ENCODE assay signal across 27 cellular contexts in genomic region chr12:12209043-12209442, GRCh38.
"Had no signal": no experiment of that assay in that cellular context is flagged by ENCODE, and none has a peak within 500 bp of the region (broad histone marks: within the 10 kb centered on the region; RNA-seq: fewer than 3 reads in every experiment).

No MANE protein-coding gene starts in this region.

- H3K9me3 Mint-ChIP-seq: activated naive CD4-positive, alpha-beta T cell treated with anti-CD3 and anti-CD28 coated beads, Interleukin-2, amount 50 U/mL, for 24 hours; T-helper 1 cell treated with Interleukin-12 subunit alpha and Interleukin-12 subunit beta and Interleukin-4 antibody, amounts not matched to agents 30 μg/mL and 1 μg/mL, for 36 hours; WTC11 had no signal

- H3K4me1 ChIP-seq: Peyer's patch, SJSA1 had no signal

- H3K27ac ChIP-seq: brain microvascular endothelial cell, Peyer's patch, RWPE1, SJSA1 had no signal

- H3K36me3 ChIP-seq: brain microvascular endothelial cell, Peyer's patch, SJSA1 had no signal

- H3K4me3 ChIP-seq: Peyer's patch, SJSA1 had no signal

- H3K27me3 ChIP-seq: brain microvascular endothelial cell, Peyer's patch, SJSA1 had no signal

- H3K4me3 Mint-ChIP-seq: activated CD8-positive, alpha-beta T cell treated with anti-CD3 and anti-CD28 coated beads, Interleukin-2, amount 10 ng/mL, durations not matched to agents 7 days and 5 days; activated naive CD4-positive, alpha-beta T cell treated with anti-CD3 and anti-CD28 coated beads, Interleukin-2, amount 50 U/mL, for 24 hours; T-helper 1 cell treated with Interleukin-12 subunit alpha and Interleukin-12 subunit beta and Interleukin-4 antibody, amounts not matched to agents 30 μg/mL and 1 μg/mL, for 36 hours; WTC11 had no signal

- DNase-seq: activated CD4-positive, alpha-beta T cell treated with anti-CD3 and anti-CD28 coated beads for 48 hours; activated CD4-positive, alpha-beta T cell treated with anti-CD3 and anti-CD28 coated beads, Interleukin-2, amount 50 U/mL, for 4 hours; activated CD4-positive, CD25-positive, alpha-beta regulatory T cell treated with anti-CD3 and anti-CD28 coated beads, Interleukin-2, amount 50 U/mL, for 72 hours; activated CD8-positive, alpha-beta memory T cell treated with anti-CD3 and anti-CD28 coated beads, Interleukin-2, amount 50 U/mL, for 48 hours; activated CD8-positive, alpha-beta T cell treated with anti-CD3 and anti-CD28 coated beads, Interleukin-2, amount 10 ng/mL, durations not matched to agents 7 days and 5 days; activated T-cell treated with anti-CD3 and anti-CD28 coated beads, Interleukin-2, amount 50 U/mL, for 1 hour; amygdala; brain microvascular endothelial cell; MM.1S; NCI-H1105; NCI-H1436; NCI-H1694 treated with DMSO at 0.1 percent for 48 hours; NCI-H2029 treated with DMSO at 0.1 percent for 48 hours; NCI-H345; NCI-H510A; NCI-H526 treated with DMSO at 0.1 percent for 48 hours; NK-92 treated with Interleukin-12 subunit alpha and Interleukin-12 subunit beta, amount 100 ng/mL, for 24 hours; Peyer's patch; Right ventricle myocardium superior; SW 1271; T-helper 9 cell had no signal

- H3K36me3 Mint-ChIP-seq: WTC11 had no signal

- H3K27ac Mint-ChIP-seq: activated CD8-positive, alpha-beta T cell treated with anti-CD3 and anti-CD28 coated beads, Interleukin-2, amount 10 ng/mL, durations not matched to agents 7 days and 5 days; activated naive CD4-positive, alpha-beta T cell treated with anti-CD3 and anti-CD28 coated beads, Interleukin-2, amount 50 U/mL, for 24 hours; T-helper 1 cell treated with Interleukin-12 subunit alpha and Interleukin-12 subunit beta and Interleukin-4 antibody, amounts not matched to agents 30 μg/mL and 1 μg/mL, for 36 hours; WTC11 had no signal

- ATAC-seq: activated CD8-positive, alpha-beta T cell treated with anti-CD3 and anti-CD28 coated beads, Interleukin-2, amount 10 ng/mL, durations not matched to agents 7 days and 5 days; SK-N-SH treated with all-trans-retinoic acid at 6 μM for 48 hours; WTC11 had no signal

- H3K9me3 ChIP-seq: Peyer's patch, SJSA1 had no signal
